Comparison of ENCODE assay signal across 11 cellular contexts in genomic region chr11:115471367-115471766, GRCh38. TPM values are rescaled to one million over a fixed set of nuclear protein-coding genes. Genes with fewer than 3 reads are reported as not detected.
DNase-seq lines count a peak whose midpoint lies in the region; ATAC-seq and TF ChIP-seq lines count a peak whose summit lies in the region.
"Had no signal": no experiment of that assay in that cellular context is flagged by ENCODE, and none has a peak within 500 bp of the region (broad histone marks: within the 10 kb centered on the region; RNA-seq: fewer than 3 reads in every experiment).

No MANE protein-coding gene starts in this region.

- in situ Hi-C loops in GM13976 (cut with MboI; ENCODE audit: low sequenced_read_pairs, unreplicated experiment): no loop called here

- peaks cover 8% of the 10 kb centered on the region for H3K9me3 Mint-ChIP-seq in activated naive CD8-positive, alpha-beta T cell treated with anti-CD3 and anti-CD28 coated beads, Interleukin-2, amount 50 U/mL, for 24 hours
- peaks cover 1% of the 10 kb centered on the region for H3K9me3 Mint-ChIP-seq in activated naive CD4-positive, alpha-beta T cell treated with anti-CD3 and anti-CD28 coated beads for 36 hours

- intact Hi-C loops in activated naive CD4-positive, alpha-beta T cell treated with anti-CD3 and anti-CD28 coated beads for 36 hours (cut with micrococcal nuclease): no loop called here

- H3K4me3 Mint-ChIP-seq in activated naive CD8-positive, alpha-beta T cell treated with anti-CD3 and anti-CD28 coated beads, Interleukin-2, amount 50 U/mL, for 24 hours: no peak overlapping the region
- no peak overlapping the region for H3K4me3 Mint-ChIP-seq in activated naive CD4-positive, alpha-beta T cell treated with anti-CD3 and anti-CD28 coated beads for 36 hours
- H3K4me3 Mint-ChIP-seq: CD8-positive, alpha-beta memory T cell had no signal

- no peak for TF ChIP-seq CTCF in GM13976 (IDR thresholded peaks at IDR 0.05; ENCODE audit: borderline replicate concordance, control extremely low read depth, extremely low read depth, insufficient read depth, missing control alignments)

- CTCF ChIA-PET in activated naive CD4-positive, alpha-beta T cell treated with anti-CD3 and anti-CD28 coated beads for 36 hours (lab: Charles Lee): no interaction called here

- peak; percentile 87 for ATAC-seq in HG02588 (IDR thresholded peaks at IDR 0.05; ENCODE audit: unreplicated experiment)
- peak; percentile 98 for ATAC-seq in left lobe of liver
- no peak for ATAC-seq in activated naive CD8-positive, alpha-beta T cell treated with anti-CD3 and anti-CD28 coated beads, Interleukin-2, amount 50 U/mL, for 24 hours

- peak; percentile 13 for DNase-seq in GM13976 (ENCODE audit: low spot score)
- DNase-seq in NCI-H2029 treated with DMSO at 0.1 percent for 48 hours (lab: John Stamatoyannopoulos, UW): peak; percentile 26
- peak; percentile 88 for DNase-seq in left lobe of liver (ENCODE audit: low spot score)
- no peak for DNase-seq in activated naive CD8-positive, alpha-beta T cell treated with anti-CD3 and anti-CD28 coated beads, Interleukin-2, amount 50 U/mL, for 24 hours
- no peak for DNase-seq in activated effector memory CD4-positive, alpha-beta T cell treated with anti-CD3 and anti-CD28 coated beads, Interleukin-2, amount 50 U/mL, for 16 hours
- DNase-seq in NCI-H226: no peak
- no peak for DNase-seq in activated naive CD4-positive, alpha-beta T cell treated with anti-CD3 and anti-CD28 coated beads for 36 hours
- DNase-seq: activated CD8-positive, alpha-beta memory T cell treated with anti-CD3 and anti-CD28 coated beads for 24 hours; CD8-positive, alpha-beta memory T cell; effector CD4-positive, alpha-beta T cell had no signal

- peaks cover 8% of the 10 kb centered on the region for H3K27me3 Mint-ChIP-seq in activated naive CD8-positive, alpha-beta T cell treated with anti-CD3 and anti-CD28 coated beads, Interleukin-2, amount 50 U/mL, for 24 hours
- H3K27me3 Mint-ChIP-seq in activated naive CD4-positive, alpha-beta T cell treated with anti-CD3 and anti-CD28 coated beads for 36 hours (ENCODE audit: low read depth): peaks cover 3% of the 10 kb centered on the region

- no peaks in the 10 kb centered on the region for H3K4me1 Mint-ChIP-seq in activated naive CD8-positive, alpha-beta T cell treated with anti-CD3 and anti-CD28 coated beads, Interleukin-2, amount 50 U/mL, for 24 hours
- H3K4me1 Mint-ChIP-seq in activated naive CD4-positive, alpha-beta T cell treated with anti-CD3 and anti-CD28 coated beads for 36 hours (ENCODE audit: low read depth): no peaks in the 10 kb centered on the region
- H3K4me1 Mint-ChIP-seq: CD8-positive, alpha-beta memory T cell had no signal

- no peak overlapping the region for H3K27ac Mint-ChIP-seq in activated naive CD8-positive, alpha-beta T cell treated with anti-CD3 and anti-CD28 coated beads, Interleukin-2, amount 50 U/mL, for 24 hours
- H3K27ac Mint-ChIP-seq in activated naive CD4-positive, alpha-beta T cell treated with anti-CD3 and anti-CD28 coated beads for 36 hours: no peak overlapping the region
- H3K27ac Mint-ChIP-seq: CD8-positive, alpha-beta memory T cell had no signal

- H3K36me3 Mint-ChIP-seq in activated naive CD8-positive, alpha-beta T cell treated with anti-CD3 and anti-CD28 coated beads, Interleukin-2, amount 50 U/mL, for 24 hours (ENCODE audit: low read depth): no peaks in the 10 kb centered on the region
- H3K36me3 Mint-ChIP-seq in activated naive CD4-positive, alpha-beta T cell treated with anti-CD3 and anti-CD28 coated beads for 36 hours (ENCODE audit: low read depth): no peaks in the 10 kb centered on the region
- H3K36me3 Mint-ChIP-seq: CD8-positive, alpha-beta memory T cell had no signal

RNA-seq across cellular contexts. Expression of gene CADM1, which starts 32.8 kb away (rescaled TPM):
- total RNA-seq in left lobe of liver: 27.2 TPM
- total RNA-seq in activated naive CD4-positive, alpha-beta T cell treated with anti-CD3 and anti-CD28 coated beads for 36 hours: under 1 TPM in 1 of 2 experiments, not detected in 1; 0.24 TPM

Comparison
In these comparisons a context has a peak if more than half of its experiments do, and no peak if none do; other contexts are left out.
1. DNase-seq: peak in GM13976 (single experiment), NCI-H2029 treated with DMSO at 0.1 percent for 48 hours (single experiment) and left lobe of liver (single experiment); none in activated naive CD8-positive, alpha-beta T cell treated with anti-CD3 and anti-CD28 coated beads, Interleukin-2, amount 50 U/mL, for 24 hours (single experiment), activated effector memory CD4-positive, alpha-beta T cell treated with anti-CD3 and anti-CD28 coated beads, Interleukin-2, amount 50 U/mL, for 16 hours (single experiment), NCI-H226 (single experiment) and activated naive CD4-positive, alpha-beta T cell treated with anti-CD3 and anti-CD28 coated beads for 36 hours (single experiment).
2. RNA of gene CADM1, which starts 32.8 kb away (total RNA-seq): 27.2 TPM in left lobe of liver (single experiment); 0.24 TPM in activated naive CD4-positive, alpha-beta T cell treated with anti-CD3 and anti-CD28 coated beads for 36 hours; every median in the first group is over 10 times any median in the second.